ENCODE assay signal across 22 cellular contexts in the genomic region with DNA sequence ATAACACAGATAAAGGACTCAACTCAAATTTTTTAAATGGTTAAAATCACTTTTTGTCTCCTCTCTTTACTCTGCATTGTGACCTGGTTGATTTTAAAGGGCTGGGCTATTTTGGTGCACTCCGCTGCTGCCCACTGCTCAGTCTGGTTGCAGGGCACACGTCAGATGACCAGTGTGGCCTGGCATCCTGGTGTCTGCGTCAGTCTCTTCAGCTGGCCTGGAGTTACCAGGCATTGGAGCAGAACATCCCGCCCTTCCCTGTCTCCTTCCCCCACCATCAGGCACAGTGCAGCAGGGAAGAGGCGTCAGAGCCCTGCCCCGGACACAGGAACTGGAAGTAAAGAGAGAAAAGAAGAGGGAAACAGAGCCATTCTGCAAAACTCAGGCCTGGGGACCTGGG. TPM values are rescaled to one million over a fixed set of nuclear protein-coding genes. Genes with fewer than 3 reads are reported as not detected.
DNase-seq lines count a peak whose midpoint lies in the region; ATAC-seq, FAIRE-seq and TF ChIP-seq lines count a peak whose summit lies in the region.
"Had no signal": no experiment of that assay in that cellular context is flagged by ENCODE, and none has a peak within 500 bp of the region (broad histone marks: within the 10 kb centered on the region; RNA-seq: fewer than 3 reads in every experiment).

No MANE protein-coding gene starts in this region.

- no peaks in the 10 kb centered on the region; the same call in 1 of the 2 replicates for H3K23me2 ChIP-seq in H1 (ENCODE audit: low read depth, low read length)

- H2BK120ac ChIP-seq in H1 (replicated peaks; ENCODE audit: low read depth, low read length), result no peak overlapping the region

- WGBS in H1 (ENCODE audit: extremely low coverage in 1 of 2, insufficient coverage in 1 of 2, insufficient read length in 1 of 2, insufficient replicate concordance in 2 of 2, low coverage in 1 of 2, low lambda C conversion rate in 2 of 2, missing lambda C conversion rate in 1 of 2), 2 experiments, result 74% methylated on average over 6 of the region's 6 CpGs; no CpG with 5 or more reads in 1 of the 2 experiments

- no peaks in the 10 kb centered on the region for H3K9me3 ChIP-seq in H1 (ENCODE audit: insufficient read depth in 2 of 2, low read depth in 1 of 2, low read length in 1 of 2)
- H3K9me3 ChIP-seq in left lung, result no peaks in the 10 kb centered on the region
- H3K9me3 ChIP-seq: BE2C, MG63, SJSA1 had no signal

- H3K9ac ChIP-seq in H1 (replicated peaks in 1 of 4; ENCODE audit: extremely low read depth in 1 of 4, low read depth in 3 of 4, low read length in 3 of 4), result no peak overlapping the region

- no peak for TF ChIP-seq CTCF in H1 (IDR thresholded peaks at IDR 0.05; ENCODE audit: control extremely low read depth in 1 of 3, insufficient read depth in 1 of 3, low read depth in 1 of 3, low read length in 3 of 3)
- TF ChIP-seq CTCF in left lung (IDR thresholded peaks at IDR 0.05), result no peak

- H3K18ac ChIP-seq in H1 (ENCODE audit: extremely low read depth, low read length), result no peak overlapping the region

- intact Hi-C loops in left lung (cut with DNase I), result no loop called here

- H3K56ac ChIP-seq in H1 (replicated peaks; ENCODE audit: insufficient read length, low read depth, low read length), result no peak overlapping the region

- TF ChIP-seq EP300 in H1 (IDR thresholded peaks at IDR 0.05; ENCODE audit: borderline replicate concordance in 1 of 2, low read depth in 2 of 2, low read length in 2 of 2), result no peak

- peak; percentile 76 for DNase-seq in ACHN
- DNase-seq in Ammon's horn (ENCODE audit: low spot score), result peak; percentile 20
- DNase-seq in H1 (ENCODE audit: low read depth in 1 of 2, low spot score in 2 of 2), result no peak
- peak; percentile 64 for DNase-seq in myocyte (ENCODE audit: low read depth)
- no peak for DNase-seq in mucosa of gallbladder (ENCODE audit: low spot score)
- DNase-seq in activated T-cell treated with anti-CD3 and anti-CD28 coated beads, Interleukin-2, amount 50 U/mL, for 1 hour, result no peak
- DNase-seq in left lung, result no peak
- DNase-seq: BE2C; Calu3; CD8-positive, alpha-beta memory T cell; IMR-90; KG1; MG63; NCI-H1105 treated with DMSO at 0.1 percent for 48 hours; NCI-H2029; NCI-H446; NCI-H524 treated with DMSO at 0.1 percent for 48 hours; NCI-H774 had no signal

- no peak for ATAC-seq in left lung

- H3K4me3 ChIP-seq in H1 (ENCODE audit: extremely low read depth in 1 of 4, insufficient read depth in 2 of 4, low read depth in 3 of 4, low read length in 4 of 4), result no peak overlapping the region
- H3K4me3 ChIP-seq in left lung, result no peak overlapping the region
- H3K4me3 ChIP-seq: MG63, SJSA1 had no signal

- POLR2A ChIA-PET in H1 (lab: Charles Lee; ENCODE audit: partially characterized antibody), result no interaction called here

- H2BK15ac ChIP-seq in H1 (ENCODE audit: low read length), result no peak overlapping the region

- in situ Hi-C loops in ACHN (cut with HindIII; ENCODE audit: low pct_ligation_motif_present, low pct_unique_long_range_greater_than_20kb, low sequenced_read_pairs), result no loop called here

- H3K4ac ChIP-seq in H1 (replicated peaks; ENCODE audit: insufficient read length, low read depth, low read length), result no peak overlapping the region

- H3K23ac ChIP-seq in H1 (ENCODE audit: insufficient read length), result no peak overlapping the region

- H2BK12ac ChIP-seq in H1 (ENCODE audit: low read depth, low read length), result 0 out of 2 replicates have a peak overlapping the region, but pooled peaks have one; percentile 54

- H3K27me3 ChIP-seq in H1 (replicated peaks in 1 of 4; ENCODE audit: control insufficient read depth in 3 of 4, extremely low read depth in 1 of 4, insufficient read depth in 3 of 4, low read length in 3 of 4), result no peaks in the 10 kb centered on the region; a peak in 2 of 7 replicates
- peaks cover 6 to 68% of the 10 kb centered on the region in 2 donors for H3K27me3 ChIP-seq in left lung
- H3K27me3 ChIP-seq: BE2C had no signal

- H3K4me1 ChIP-seq in H1 (replicated peaks in 1 of 4; ENCODE audit: control insufficient read depth in 3 of 4, insufficient read depth in 4 of 4, low read length in 3 of 4), result peaks cover 0 to 14% (median 2%) of the 10 kb centered on the region in 4 experiments; a peak in 3 of 7 replicates
- no peaks in the 10 kb centered on the region for H3K4me1 ChIP-seq in left lung
- H3K4me1 ChIP-seq: BE2C, SJSA1 had no signal

- H3K79me1 ChIP-seq in H1 (ENCODE audit: low read depth, low read length), result no peaks in the 10 kb centered on the region

- H2AK5ac ChIP-seq in H1 (ENCODE audit: low read depth, low read length), result no peak overlapping the region

- H4K91ac ChIP-seq in H1 (replicated peaks; ENCODE audit: insufficient read length, low read length), result no peak overlapping the region

- H3K36me3 ChIP-seq in H1 (ENCODE audit: control insufficient read depth in 2 of 4, insufficient read depth in 4 of 4, low read length in 3 of 4) (no peaks in the 10 kb centered on the region), left lung (no peaks in the 10 kb centered on the region)
- H3K36me3 ChIP-seq: BE2C, MG63, SJSA1 had no signal

- no peak for TF ChIP-seq POLR2A in H1 (IDR thresholded peaks at IDR 0.05; ENCODE audit: control extremely low read depth in 1 of 2, low read depth in 2 of 2, low read length in 2 of 2)

- no peak overlapping the region for H2BK5ac ChIP-seq in H1 (ENCODE audit: low read depth, low read length)

- 0 out of 2 replicates have a peak overlapping the region, but pooled peaks have one; percentile 64 for H2BK20ac ChIP-seq in H1 (ENCODE audit: low read length)

- no peak overlapping the region for H2AFZ ChIP-seq in H1 (ENCODE audit: low read length)

- H4K20me1 ChIP-seq in H1 (replicated peaks in 1 of 2; ENCODE audit: control insufficient read depth in 1 of 2, insufficient read depth in 2 of 2, low read length in 2 of 2), result no peaks in the 10 kb centered on the region

- H3K27ac ChIP-seq in H1 (ENCODE audit: low read depth, low read length), result no peak overlapping the region
- no peak overlapping the region for H3K27ac ChIP-seq in left lung
- H3K27ac ChIP-seq: SJSA1 had no signal

- no peak overlapping the region for H3K4me2 ChIP-seq in H1 (ENCODE audit: insufficient read depth in 1 of 2, low read depth in 2 of 2, low read length in 2 of 2)

- FAIRE-seq in H1 (lab: Jason Lieb, UNC), result no peak
- FAIRE-seq: GM19239, H54 had no signal

- TF ChIP-seq RAD21 in H1 (IDR thresholded peaks at IDR 0.05 in 1 of 2, conservative IDR thresholded peaks at IDR 0.05 in 1 of 2; ENCODE audit: low read depth in 2 of 2, low read length in 2 of 2), result no peak

- H3K79me2 ChIP-seq in H1 (ENCODE audit: control insufficient read depth in 1 of 2, insufficient read depth in 2 of 2, low read length in 2 of 2), result no peaks in the 10 kb centered on the region

- no peak overlapping the region for H3K14ac ChIP-seq in H1 (ENCODE audit: insufficient read length)

- no peak overlapping the region for H4K5ac ChIP-seq in H1 (ENCODE audit: insufficient read length, low read depth, low read length)

- CTCF ChIA-PET in H1 (lab: Charles Lee; ENCODE audit: partially characterized antibody), result interaction anchor here (0.7 to 18.5 kb wide), 5 partner anchors 19 to 268 kb away, joined by 3 to 198 read pairs (median 3); no protein-coding TSS in a partner anchor

- H4K8ac ChIP-seq in H1 (ENCODE audit: extremely low read depth, insufficient read depth, low read length), result no peak overlapping the region; the same call in 1 of the 2 replicates

TF ChIP-seq in H1, 55 proteins besides CTCF, POLR2A, EP300 and RAD21:
- TF ChIP-seq SIRT6 (IDR thresholded peaks at IDR 0.05; ENCODE audit: low read length) (no peak), JUN (IDR thresholded peaks at IDR 0.05; ENCODE audit: low read depth, low read length) (no peak), KDM4A (IDR thresholded peaks at IDR 0.05; ENCODE audit: low read depth, low read length, severe bottlenecking) (no peak), NANOG (IDR thresholded peaks at IDR 0.05; ENCODE audit: insufficient read depth, low read depth, low read length, poor library complexity, severe bottlenecking) (no peak), RBBP5 (IDR thresholded peaks at IDR 0.05; ENCODE audit: borderline replicate concordance, low read depth, low read length) (no peak), GABPA (IDR thresholded peaks at IDR 0.05; ENCODE audit: borderline replicate concordance, insufficient read depth, low read length) (no peak), CBX8 (IDR thresholded peaks at IDR 0.05; ENCODE audit: borderline replicate concordance, low read depth, low read length) (no peak), RNF2 (IDR thresholded peaks at IDR 0.05; ENCODE audit: borderline replicate concordance, low read depth, low read length, missing control alignments, poor library complexity, severe bottlenecking) (no peak), SUZ12 (IDR thresholded peaks at IDR 0.05; ENCODE audit: low read length) (no peak), SIX5 (IDR thresholded peaks at IDR 0.05; ENCODE audit: low read depth, low read length) (no peak), YY1 (IDR thresholded peaks at IDR 0.05; ENCODE audit: low read depth, low read length) (no peak), KDM5A (IDR thresholded peaks at IDR 0.05; ENCODE audit: low read length) (no peak), ZNF274 (IDR thresholded peaks at IDR 0.05; ENCODE audit: borderline replicate concordance, extremely low read depth, low read length) (no peak), BRCA1 (IDR thresholded peaks at IDR 0.05; ENCODE audit: low read depth, low read length) (no peak)

RNA-seq across cellular contexts. Expression of gene C1QL2, which starts 8.9 kb away (rescaled TPM):
- total RNA-seq in H1 (2021; fragmentation: NEBNext Ultra II Directional; extraction: Animal tissue kit (Norgen Biotek cat#: 25700)), result 0.88 and 1.1 TPM in 2 replicates
- 0.80 and 1.3 TPM in 2 replicates for polyA plus RNA-seq in H1 (2011; rRNA removed)
- polyA plus RNA-seq in H1 (2011; cell fraction: cytosol; rRNA removed), result 0.87 TPM
- polyA plus RNA-seq in H1 (2011; cell fraction: nucleus; rRNA removed), result 1.2 TPM
- polyA plus RNA-seq in H1 (2012, experiment 1 of 2), result 0.77 to 1.2 TPM (median 0.99 TPM) in 4 replicates
- 1.0 TPM for polyA plus RNA-seq in H1 (2012, experiment 2 of 2)
- 0.41 TPM for polyA plus RNA-seq in H1 (2013, experiment 1 of 2)
- 0.33 TPM for polyA plus RNA-seq in H1 (2013, experiment 2 of 2)
- polyA minus RNA-seq in H1 (2011; rRNA and poly(A)+ RNA removed), result 0.10 and 0.25 TPM in 2 replicates
- 0.73 TPM for polyA minus RNA-seq in H1 (2011; cell fraction: cytosol; rRNA and poly(A)+ RNA removed)
- polyA minus RNA-seq in H1 (2011; cell fraction: nucleus; rRNA and poly(A)+ RNA removed), result 0.70 TPM
- total RNA-seq in myocyte (0.27 and 0.68 TPM in 2 replicates), mucosa of gallbladder (not detected), left lung (not detected)
- polyA plus RNA-seq in myocyte (2012), result 0.05 TPM
- total RNA-seq: Calu3; CD8-positive, alpha-beta memory T cell; IMR-90; SJSA1 had no signal
- polyA plus RNA-seq: CD14-positive monocyte; CD8-positive, alpha-beta memory T cell; IMR-90 had no signal

Comparison
In these comparisons a context has a peak if more than half of its experiments do, and no peak if none do; other contexts are left out.
1. DNase-seq: peak in ACHN (single experiment), Ammon's horn (single experiment) and myocyte (single experiment); none in H1 (0 of 2), mucosa of gallbladder (single experiment), activated T-cell treated with anti-CD3 and anti-CD28 coated beads, Interleukin-2, amount 50 U/mL, for 1 hour (single experiment) and left lung (0 of 2).